16 cellular contexts compared by ENCODE assay signal in the genomic region with DNA sequence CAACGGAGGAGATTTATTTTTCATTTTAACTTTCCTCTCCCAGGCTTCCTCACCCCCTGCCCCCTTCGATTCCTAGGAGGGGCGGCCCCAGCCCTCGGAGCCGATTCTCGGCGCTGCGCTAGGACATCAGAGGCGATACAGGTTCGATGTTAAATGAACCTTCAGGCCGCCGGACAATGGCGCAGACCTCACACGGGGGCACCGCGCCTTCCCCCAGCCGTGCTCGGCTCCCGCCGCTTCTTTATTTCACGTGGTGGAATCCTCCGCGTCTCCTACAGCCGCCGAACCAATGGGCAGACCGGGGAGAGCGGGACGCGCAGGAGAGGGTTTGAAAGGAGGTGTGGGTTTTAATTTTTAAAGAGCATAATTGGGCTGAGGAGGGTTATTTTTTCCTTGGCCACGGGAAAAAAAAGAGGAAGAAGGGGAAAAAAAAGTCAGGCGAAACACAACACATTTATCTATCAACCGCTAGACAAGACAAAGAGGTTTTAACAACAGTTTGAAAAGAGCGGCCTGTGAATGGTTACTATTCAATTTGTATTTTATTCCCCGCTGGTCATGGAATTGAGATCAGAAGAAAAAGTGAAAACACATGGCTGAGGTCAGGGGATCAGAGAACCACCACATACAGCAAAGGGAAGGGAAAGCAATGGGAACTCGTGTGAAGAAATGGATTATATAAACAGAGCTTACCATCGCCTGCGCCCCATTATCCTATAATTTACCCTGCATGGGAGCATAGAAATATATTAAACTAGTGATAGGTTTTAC.
DNase-seq lines count a peak whose midpoint lies in the region; ATAC-seq and TF ChIP-seq lines count a peak whose summit lies in the region.
"Had no signal": no experiment of that assay in that cellular context is flagged by ENCODE, and none has a peak within 500 bp of the region (broad histone marks: within the 10 kb centered on the region; RNA-seq: fewer than 3 reads in every experiment).

No MANE protein-coding gene starts in this region.

- H3K4me3 ChIP-seq in iPS-20b (ENCODE audit: low read length), result peak overlapping the region; percentile 47; the same call in 1 of the 2 replicates
- peak overlapping the region; percentile 25 to 49 for H3K4me3 ChIP-seq in stomach smooth muscle (ENCODE audit: low read length in 2 of 2)

- H3K9me3 ChIP-seq in iPS-20b (ENCODE audit: insufficient read depth, low read depth, low read length), result no peaks in the 10 kb centered on the region; the same call in 1 of the 2 replicates
- no peaks in the 10 kb centered on the region for H3K9me3 ChIP-seq in stomach smooth muscle (ENCODE audit: control insufficient read depth in 2 of 2, low read length in 2 of 2)
- H3K9me3 ChIP-seq in CD4-positive, alpha-beta T cell (ENCODE audit: control insufficient read depth, low read length), result no peaks in the 10 kb centered on the region

- POLR2A ChIA-PET in CD4-positive, alpha-beta T cell (lab: Charles Lee), result no interaction called here

- peak in 1 of 2 donors; percentile 4 for DNase-seq in activated T-cell treated with anti-CD3 and anti-CD28 coated beads, Interleukin-2, amount 50 U/mL, for 72 hours
- DNase-seq in activated T-cell treated with anti-CD3 and anti-CD28 coated beads, Interleukin-2, amount 50 U/mL, for 48 hours, result no peak
- no peak for DNase-seq in stimulated activated effector memory CD8-positive, alpha-beta T cell treated with anti-CD3 and anti-CD28 coated beads, Interleukin-12 subunit alpha, Interleukin-12 subunit beta, amount 100 ng/mL, for 72 hours (ENCODE audit: low spot score in 2 of 2)
- DNase-seq in CD4-positive, alpha-beta T cell, result no peak
- no peak for DNase-seq in activated CD4-positive, alpha-beta T cell treated with anti-CD3 and anti-CD28 coated beads, Interleukin-2, amount 50 U/mL, for 1 hour
- DNase-seq: activated CD4-positive, CD25-positive, alpha-beta regulatory T cell; activated naive CD4-positive, alpha-beta T cell treated with anti-CD3 and anti-CD28 coated beads, Interleukin-2, amount 10 ng/mL, durations not matched to agents 7 days and 5 days; GOT3; immature natural killer cell; NCI-H446; stomach had no signal

- H3K27ac Mint-ChIP-seq in activated T-cell treated with anti-CD3 and anti-CD28 coated beads, Interleukin-2, amount 50 U/mL, for 72 hours, result peak overlapping the region; percentile 80
- H3K27ac Mint-ChIP-seq in activated T-helper 17 cell treated with anti-CD3 and anti-CD28 coated beads, Interleukin-2, amount 50 U/mL, for 72 hours, result no peak overlapping the region
- H3K27ac Mint-ChIP-seq in stimulated activated effector memory CD8-positive, alpha-beta T cell treated with anti-CD3 and anti-CD28 coated beads, Interleukin-12 subunit alpha, Interleukin-12 subunit beta, amount 100 ng/mL, for 72 hours, result no peak overlapping the region
- no peak overlapping the region for H3K27ac Mint-ChIP-seq in CD4-positive, alpha-beta T cell
- H3K27ac Mint-ChIP-seq: activated naive CD4-positive, alpha-beta T cell treated with anti-CD3 and anti-CD28 coated beads, Interleukin-2, amount 10 ng/mL, durations not matched to agents 7 days and 5 days; B cell; immature natural killer cell; natural killer cell treated with Interleukin-12 subunit alpha and Interleukin-12 subunit beta and Interleukin-15 and Interleukin-18, amount 100 ng/mL, for 72 hours had no signal

- H3K9ac ChIP-seq in iPS-20b (ENCODE audit: low read depth, low read length) (no peak overlapping the region), stomach smooth muscle (ENCODE audit: low read length in 2 of 2) (no peak overlapping the region)

- peaks cover 93% of the 10 kb centered on the region for H3K27me3 Mint-ChIP-seq in activated T-cell treated with anti-CD3 and anti-CD28 coated beads, Interleukin-2, amount 50 U/mL, for 72 hours (ENCODE audit: low read depth)
- peaks cover 76% of the 10 kb centered on the region for H3K27me3 Mint-ChIP-seq in activated T-helper 17 cell treated with anti-CD3 and anti-CD28 coated beads, Interleukin-2, amount 50 U/mL, for 72 hours
- peaks cover 89% of the 10 kb centered on the region for H3K27me3 Mint-ChIP-seq in CD4-positive, alpha-beta T cell

- peaks cover 22% of the 10 kb centered on the region for H3K4me1 Mint-ChIP-seq in activated T-cell treated with anti-CD3 and anti-CD28 coated beads, Interleukin-2, amount 50 U/mL, for 72 hours (ENCODE audit: low read depth)
- peaks cover 4% of the 10 kb centered on the region for H3K4me1 Mint-ChIP-seq in activated T-helper 17 cell treated with anti-CD3 and anti-CD28 coated beads, Interleukin-2, amount 50 U/mL, for 72 hours
- H3K4me1 Mint-ChIP-seq in stimulated activated effector memory CD8-positive, alpha-beta T cell treated with anti-CD3 and anti-CD28 coated beads, Interleukin-12 subunit alpha, Interleukin-12 subunit beta, amount 100 ng/mL, for 72 hours, result peaks cover 31% of the 10 kb centered on the region
- peaks cover 21% of the 10 kb centered on the region for H3K4me1 Mint-ChIP-seq in CD4-positive, alpha-beta T cell (ENCODE audit: low read depth)

- CTCF ChIA-PET in CD4-positive, alpha-beta T cell (lab: Charles Lee), result interaction anchor here (1.1 to 1.4 kb wide), 2 partner anchors 107 to 151 kb away, joined by 3 read pairs; no protein-coding TSS in a partner anchor

- H3K27ac ChIP-seq in iPS-20b (ENCODE audit: low read length) (no peak overlapping the region), stomach smooth muscle (ENCODE audit: low read length) (no peak overlapping the region)
- no peak overlapping the region for H3K27ac ChIP-seq in CD4-positive, alpha-beta T cell (ENCODE audit: low read depth, low read length)
- H3K27ac ChIP-seq: stomach had no signal

- no peaks in the 10 kb centered on the region for H3K36me3 ChIP-seq in iPS-20b (ENCODE audit: insufficient read depth, low read depth, low read length)
- H3K36me3 ChIP-seq in stomach smooth muscle (ENCODE audit: control insufficient read depth in 2 of 2, insufficient read depth in 2 of 2, low read length in 2 of 2), result no peaks in the 10 kb centered on the region
- H3K36me3 ChIP-seq: stomach had no signal

- peaks cover 100% of the 10 kb centered on the region for H3K27me3 ChIP-seq in iPS-20b (ENCODE audit: insufficient read depth, low read length)
- peaks cover 82 to 92% of the 10 kb centered on the region in 2 donors for H3K27me3 ChIP-seq in stomach smooth muscle (ENCODE audit: control insufficient read depth in 1 of 2, insufficient read depth in 2 of 2, low read length in 2 of 2)
- peaks cover 99% of the 10 kb centered on the region for H3K27me3 ChIP-seq in CD4-positive, alpha-beta T cell (ENCODE audit: control insufficient read depth, insufficient read depth, low read length)

- no peaks in the 10 kb centered on the region for H3K9me3 Mint-ChIP-seq in activated T-cell treated with anti-CD3 and anti-CD28 coated beads, Interleukin-2, amount 50 U/mL, for 72 hours
- no peaks in the 10 kb centered on the region for H3K9me3 Mint-ChIP-seq in activated T-helper 17 cell treated with anti-CD3 and anti-CD28 coated beads, Interleukin-2, amount 50 U/mL, for 72 hours
- H3K9me3 Mint-ChIP-seq in stimulated activated effector memory CD8-positive, alpha-beta T cell treated with anti-CD3 and anti-CD28 coated beads, Interleukin-12 subunit alpha, Interleukin-12 subunit beta, amount 100 ng/mL, for 72 hours, result peaks cover 3% of the 10 kb centered on the region
- H3K9me3 Mint-ChIP-seq in CD4-positive, alpha-beta T cell, result no peaks in the 10 kb centered on the region
- H3K9me3 Mint-ChIP-seq: activated naive CD4-positive, alpha-beta T cell treated with anti-CD3 and anti-CD28 coated beads, Interleukin-2, amount 10 ng/mL, durations not matched to agents 7 days and 5 days; natural killer cell treated with Interleukin-12 subunit alpha and Interleukin-12 subunit beta and Interleukin-15 and Interleukin-18, amount 100 ng/mL, for 72 hours had no signal

- H3K4me1 ChIP-seq in iPS-20b (ENCODE audit: insufficient read depth, low read length) (peaks cover 7% of the 10 kb centered on the region; the same call in 1 of the 2 replicates), stomach smooth muscle (ENCODE audit: control insufficient read depth, insufficient read depth, low read length) (peaks cover 20% of the 10 kb centered on the region)

- intact Hi-C loops in CD4-positive, alpha-beta T cell (cut with DNase I, micrococcal nuclease), result loop anchor here in 1 of 2 experiments (5.0 kb wide), 1 partner anchor 152 kb away; no protein-coding TSS in a partner anchor

- H3K4me3 Mint-ChIP-seq in activated T-cell treated with anti-CD3 and anti-CD28 coated beads, Interleukin-2, amount 50 U/mL, for 72 hours, result peak overlapping the region in 1 of 2 donors; percentile 66
- peak overlapping the region; percentile 5 for H3K4me3 Mint-ChIP-seq in activated T-helper 17 cell treated with anti-CD3 and anti-CD28 coated beads, Interleukin-2, amount 50 U/mL, for 72 hours
- no peak overlapping the region for H3K4me3 Mint-ChIP-seq in stimulated activated effector memory CD8-positive, alpha-beta T cell treated with anti-CD3 and anti-CD28 coated beads, Interleukin-12 subunit alpha, Interleukin-12 subunit beta, amount 100 ng/mL, for 72 hours
- no peak overlapping the region for H3K4me3 Mint-ChIP-seq in CD4-positive, alpha-beta T cell
- H3K4me3 Mint-ChIP-seq: activated naive CD4-positive, alpha-beta T cell treated with anti-CD3 and anti-CD28 coated beads, Interleukin-2, amount 10 ng/mL, durations not matched to agents 7 days and 5 days; B cell; immature natural killer cell; natural killer cell treated with Interleukin-12 subunit alpha and Interleukin-12 subunit beta and Interleukin-15 and Interleukin-18, amount 100 ng/mL, for 72 hours had no signal

- ATAC-seq in activated T-cell treated with anti-CD3 and anti-CD28 coated beads, Interleukin-2, amount 50 U/mL, for 72 hours (replicated peaks in 1 of 2), result no peak
- ATAC-seq in activated T-helper 17 cell treated with anti-CD3 and anti-CD28 coated beads, Interleukin-2, amount 50 U/mL, for 72 hours (replicated peaks), result no peak
- no peak for ATAC-seq in stimulated activated effector memory CD8-positive, alpha-beta T cell treated with anti-CD3 and anti-CD28 coated beads, Interleukin-12 subunit alpha, Interleukin-12 subunit beta, amount 100 ng/mL, for 72 hours
- ATAC-seq in CD4-positive, alpha-beta T cell (ENCODE audit: poor library complexity), result no peak
- ATAC-seq: natural killer cell treated with Interleukin-12 subunit alpha and Interleukin-12 subunit beta and Interleukin-15 and Interleukin-18, amount 100 ng/mL, for 72 hours had no signal

- H3K36me3 Mint-ChIP-seq in activated T-cell treated with anti-CD3 and anti-CD28 coated beads, Interleukin-2, amount 50 U/mL, for 72 hours (ENCODE audit: insufficient read depth in 2 of 2), result peaks cover 2% of the 10 kb centered on the region in 2 donors
- H3K36me3 Mint-ChIP-seq in activated T-helper 17 cell treated with anti-CD3 and anti-CD28 coated beads, Interleukin-2, amount 50 U/mL, for 72 hours (ENCODE audit: low read depth), result peaks cover 4% of the 10 kb centered on the region
- H3K36me3 Mint-ChIP-seq in stimulated activated effector memory CD8-positive, alpha-beta T cell treated with anti-CD3 and anti-CD28 coated beads, Interleukin-12 subunit alpha, Interleukin-12 subunit beta, amount 100 ng/mL, for 72 hours, result peaks cover 11% of the 10 kb centered on the region
- no peaks in the 10 kb centered on the region for H3K36me3 Mint-ChIP-seq in CD4-positive, alpha-beta T cell (ENCODE audit: low read depth)

- TF ChIP-seq CTCF in CD4-positive, alpha-beta T cell (IDR thresholded peaks at IDR 0.05), result no peak
